Comparison of ENCODE assay signal across 1 cellular context in genomic region chr3:42600111-42600957, GRCh38.
TF ChIP-seq lines count a peak whose summit lies in the region.

NKTR (plus strand) TSS chr3:42600686; CDS start chr3:42601007, 321 bp downstream.

TF ChIP-seq in K562, 482 proteins besides CTCF, POLR2A, EP300 and RAD21 (continued from another document):
- TF ChIP-seq AFF4 (CRISPR knock-in tag; IDR thresholded peaks at IDR 0.05) (0 out of 2 replicates have a peak, but pooled peaks have one; percentile 56), EWSR1 (IDR thresholded peaks at IDR 0.05; ENCODE audit: borderline replicate concordance, low read depth, partially characterized antibody) (no peak), ZNF766 (CRISPR knock-in tag; conservative IDR thresholded peaks at IDR 0.05) (no peak), SIN3A (IDR thresholded peaks at IDR 0.05; ENCODE audit: borderline replicate concordance in 2 of 2, control insufficient read depth in 1 of 2, low read depth in 2 of 2, low read length in 2 of 2) (peak; percentile 17 to 75; a peak in 3 of 4 replicates), HINFP (tag; conservative IDR thresholded peaks at IDR 0.05; ENCODE audit: low read depth) (no peak), NFIC (IDR thresholded peaks at IDR 0.05) (peak; percentile 83), SREBF2 (CRISPR knock-in tag; IDR thresholded peaks at IDR 0.05) (no peak), PHTF2 (CRISPR knock-in tag; IDR thresholded peaks at IDR 0.05) (peak; percentile 57; the same call in 1 of the 2 replicates), OTX1 (CRISPR knock-in tag; IDR thresholded peaks at IDR 0.05) (peak; percentile 76; the same call in 1 of the 2 replicates), MAZ (CRISPR knock-in tag; conservative IDR thresholded peaks at IDR 0.05 in 1 of 2, IDR thresholded peaks at IDR 0.05 in 1 of 2) (peak; percentile 93 to 98), BHLHE40 (IDR thresholded peaks at IDR 0.05; ENCODE audit: low read length) (peak; percentile 55), HNRNPLL (IDR thresholded peaks at IDR 0.05; ENCODE audit: low read depth, low read length, poor library complexity, severe bottlenecking) (peak; percentile 95), ZNF79 (CRISPR knock-in tag; IDR thresholded peaks at IDR 0.05; ENCODE audit: low read depth) (no peak), L3MBTL2 (IDR thresholded peaks at IDR 0.05) (peak; percentile 95), PHF20 (IDR thresholded peaks at IDR 0.05; ENCODE audit: partially characterized antibody) (peak; percentile 72), SIX5 (IDR thresholded peaks at IDR 0.05; ENCODE audit: borderline replicate concordance in 1 of 2, insufficient read depth in 1 of 2, low read depth in 1 of 2, low read length in 2 of 2) (no peak), CXXC5 (CRISPR knock-in tag; IDR thresholded peaks at IDR 0.05) (peak; percentile 98), PTRF (tag; IDR thresholded peaks at IDR 0.05) (no peak), ZBTB34 (CRISPR knock-in tag; IDR thresholded peaks at IDR 0.05) (no peak)
- TF ChIP-seq, protein P1, sequence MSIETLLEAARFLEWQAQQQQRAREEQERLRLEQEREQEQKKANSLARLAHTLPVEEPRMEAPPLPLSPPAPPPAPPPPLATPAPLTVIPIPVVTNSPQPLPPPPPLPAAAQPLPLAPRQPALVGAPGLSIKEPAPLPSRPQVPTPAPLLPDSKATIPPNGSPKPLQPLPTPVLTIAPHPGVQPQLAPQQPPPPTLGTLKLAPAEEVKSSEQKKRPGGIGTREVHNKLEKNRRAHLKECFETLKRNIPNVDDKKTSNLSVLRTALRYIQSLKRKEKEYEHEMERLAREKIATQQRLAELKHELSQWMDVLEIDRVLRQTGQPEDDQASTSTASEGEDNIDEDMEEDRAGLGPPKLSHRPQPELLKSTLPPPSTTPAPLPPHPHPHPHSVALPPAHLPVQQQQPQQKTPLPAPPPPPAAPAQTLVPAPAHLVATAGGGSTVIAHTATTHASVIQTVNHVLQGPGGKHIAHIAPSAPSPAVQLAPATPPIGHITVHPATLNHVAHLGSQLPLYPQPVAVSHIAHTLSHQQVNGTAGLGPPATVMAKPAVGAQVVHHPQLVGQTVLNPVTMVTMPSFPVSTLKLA (conservative IDR thresholded peaks at IDR 0.05), result peak; percentile 68 to 89
- TF ChIP-seq, protein P2, sequence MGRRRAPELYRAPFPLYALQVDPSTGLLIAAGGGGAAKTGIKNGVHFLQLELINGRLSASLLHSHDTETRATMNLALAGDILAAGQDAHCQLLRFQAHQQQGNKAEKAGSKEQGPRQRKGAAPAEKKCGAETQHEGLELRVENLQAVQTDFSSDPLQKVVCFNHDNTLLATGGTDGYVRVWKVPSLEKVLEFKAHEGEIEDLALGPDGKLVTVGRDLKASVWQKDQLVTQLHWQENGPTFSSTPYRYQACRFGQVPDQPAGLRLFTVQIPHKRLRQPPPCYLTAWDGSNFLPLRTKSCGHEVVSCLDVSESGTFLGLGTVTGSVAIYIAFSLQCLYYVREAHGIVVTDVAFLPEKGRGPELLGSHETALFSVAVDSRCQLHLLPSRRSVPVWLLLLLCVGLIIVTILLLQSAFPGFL (CRISPR knock-in tag; IDR thresholded peaks at IDR 0.05), result no peak
- TF ChIP-seq, protein P3, sequence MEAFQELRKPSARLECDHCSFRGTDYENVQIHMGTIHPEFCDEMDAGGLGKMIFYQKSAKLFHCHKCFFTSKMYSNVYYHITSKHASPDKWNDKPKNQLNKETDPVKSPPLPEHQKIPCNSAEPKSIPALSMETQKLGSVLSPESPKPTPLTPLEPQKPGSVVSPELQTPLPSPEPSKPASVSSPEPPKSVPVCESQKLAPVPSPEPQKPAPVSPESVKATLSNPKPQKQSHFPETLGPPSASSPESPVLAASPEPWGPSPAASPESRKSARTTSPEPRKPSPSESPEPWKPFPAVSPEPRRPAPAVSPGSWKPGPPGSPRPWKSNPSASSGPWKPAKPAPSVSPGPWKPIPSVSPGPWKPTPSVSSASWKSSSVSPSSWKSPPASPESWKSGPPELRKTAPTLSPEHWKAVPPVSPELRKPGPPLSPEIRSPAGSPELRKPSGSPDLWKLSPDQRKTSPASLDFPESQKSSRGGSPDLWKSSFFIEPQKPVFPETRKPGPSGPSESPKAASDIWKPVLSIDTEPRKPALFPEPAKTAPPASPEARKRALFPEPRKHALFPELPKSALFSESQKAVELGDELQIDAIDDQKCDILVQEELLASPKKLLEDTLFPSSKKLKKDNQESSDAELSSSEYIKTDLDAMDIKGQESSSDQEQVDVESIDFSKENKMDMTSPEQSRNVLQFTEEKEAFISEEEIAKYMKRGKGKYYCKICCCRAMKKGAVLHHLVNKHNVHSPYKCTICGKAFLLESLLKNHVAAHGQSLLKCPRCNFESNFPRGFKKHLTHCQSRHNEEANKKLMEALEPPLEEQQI (IDR thresholded peaks at IDR 0.05), result peak; percentile 15; the same call in 1 of the 2 replicates
